In genomic region chr3:143975549-143976152, GRCh38 we compare ENCODE assay signal across 8 cellular contexts. TPM values are rescaled to one million over a fixed set of nuclear protein-coding genes. Genes with fewer than 3 reads are reported as not detected.
A peak's percentile ranks its signal among the peaks of the same experiment; 100 is the strongest.
DNase-seq lines count a peak whose midpoint lies in the region; ATAC-seq, FAIRE-seq and TF ChIP-seq lines count a peak whose summit lies in the region.

No MANE protein-coding gene starts in this region.

- TF ChIP-seq CTCF in ascending aorta (IDR thresholded peaks at IDR 0.05) (peak; percentile 26 to 69 (median 58)), upper lobe of right lung (IDR thresholded peaks at IDR 0.05) (peak; percentile 60)

- H3K27ac ChIP-seq in ascending aorta (peak overlapping the region; percentile 97 to 98), layer of hippocampus (ENCODE audit: low read depth, low read length) (peak overlapping the region; percentile 52), upper lobe of right lung (no peak overlapping the region)

- H3K4me1 ChIP-seq in ascending aorta = peaks cover 0 to 9% of the 10 kb centered on the region in 2 donors
- peaks cover 41% of the 10 kb centered on the region for H3K4me1 ChIP-seq in upper lobe of right lung

- DNase-seq in NCI-H1436 (lab: John Stamatoyannopoulos, UW) (peak; percentile 26), NCI-H1436 treated with DMSO at 0.1 percent for 48 hours (lab: John Stamatoyannopoulos, UW) (no peak), NCI-H146 (lab: John Stamatoyannopoulos, UW) (peak; percentile 54), ascending aorta (ENCODE audit: low spot score in 2 of 2) (no peak), upper lobe of right lung (no peak), frontal cortex (ENCODE audit: low spot score in 2 of 2) (no peak)

- intact Hi-C loops in ascending aorta (cut with DNase I) (loop anchor here (10.0 kb wide), 1 partner anchor 1531 kb away; the partner anchor contains the start of gene XRN1), upper lobe of right lung (cut with DNase I) (no loop called here)

- H3K4me3 ChIP-seq in ascending aorta = peak overlapping the region; percentile 79 to 94
- peak overlapping the region; percentile 94 for H3K4me3 ChIP-seq in upper lobe of right lung

- H3K36me3 ChIP-seq in ascending aorta (no peaks in the 10 kb centered on the region), upper lobe of right lung (no peaks in the 10 kb centered on the region)

- no peaks in the 10 kb centered on the region for H3K27me3 ChIP-seq in ascending aorta
- no peaks in the 10 kb centered on the region for H3K27me3 ChIP-seq in layer of hippocampus (ENCODE audit: control insufficient read depth, insufficient read depth, low read length)
- H3K27me3 ChIP-seq in upper lobe of right lung = no peaks in the 10 kb centered on the region

- no peak for FAIRE-seq in frontal cortex (lab: Jason Lieb, UNC)

- H3K9me3 ChIP-seq in ascending aorta = no peaks in the 10 kb centered on the region
- no peaks in the 10 kb centered on the region for H3K9me3 ChIP-seq in upper lobe of right lung

- ATAC-seq in upper lobe of right lung (no peak), HG02678 (IDR thresholded peaks at IDR 0.05; ENCODE audit: unreplicated experiment) (no peak)

RNA-seq across cellular contexts. Expression of gene DIPK2A, which starts 4.0 kb away (rescaled TPM):
- total RNA-seq in ascending aorta (318 TPM), upper lobe of right lung (24.4 TPM), frontal cortex (63.6 TPM)

Comparison
In these comparisons a context has a peak if more than half of its experiments do, and no peak if none do; other contexts are left out.
1. DNase-seq: peak in NCI-H1436 (single experiment) and NCI-H146 (single experiment); none in NCI-H1436 treated with DMSO at 0.1 percent for 48 hours (single experiment), ascending aorta (0 of 2), upper lobe of right lung (single experiment) and frontal cortex (0 of 2).